1 cellular context compared by ENCODE assay signal in the genomic region with DNA sequence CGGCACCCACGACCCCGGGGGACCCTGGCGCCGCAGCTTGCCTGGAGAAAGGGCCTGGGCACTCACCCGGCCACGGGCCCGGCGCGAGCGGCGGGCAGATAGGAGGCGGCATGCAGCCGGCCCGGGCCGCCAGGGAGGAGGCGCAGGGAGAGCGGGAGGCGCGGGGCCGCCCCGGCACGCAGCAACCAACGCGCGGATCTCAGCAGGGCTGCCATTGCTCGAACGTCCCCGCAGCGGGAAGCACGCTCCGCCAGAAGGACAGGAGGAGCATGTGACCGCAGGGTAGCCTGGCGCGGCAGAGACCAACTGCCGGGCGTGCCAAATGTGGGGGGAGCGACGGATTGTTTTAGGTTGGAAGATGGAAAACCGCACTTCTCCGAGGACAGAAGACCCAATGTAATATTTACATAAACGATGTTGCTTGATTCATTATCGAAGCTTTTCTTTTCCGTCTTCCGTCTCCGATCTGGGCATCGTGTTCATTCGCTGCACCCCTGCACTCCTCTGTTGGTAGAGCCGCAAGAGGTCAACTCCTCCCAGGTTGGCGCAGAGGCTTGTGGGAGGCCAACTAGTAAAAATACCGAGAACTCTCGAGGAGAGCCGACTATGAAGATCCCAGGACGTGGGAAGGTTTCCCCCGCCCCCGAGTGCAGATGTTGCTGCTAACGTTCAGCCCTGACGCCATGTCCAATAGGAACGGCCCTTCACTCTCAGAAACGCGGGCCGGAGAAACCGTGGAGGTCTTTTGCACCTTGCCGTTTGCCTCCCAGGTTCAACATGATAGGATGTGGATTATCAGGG.
TF ChIP-seq lines count a peak whose summit lies in the region.

TSS of gene LRPPRC (minus strand) at position 257 of the 801 bp plus-strand sequence. CDS start at position 215, 42 bp downstream.

TF ChIP-seq in H1, 55 proteins besides CTCF, POLR2A, EP300 and RAD21 (continued from another document):
- TF ChIP-seq TAF1 (IDR thresholded peaks at IDR 0.05; ENCODE audit: low read depth, low read length) = peak; percentile 98
